Comparison of ENCODE assay signal across 8 cellular contexts in genomic region chr19:1863308-1863637, GRCh38. TPM values are rescaled to one million over a fixed set of nuclear protein-coding genes. Genes with fewer than 3 reads are reported as not detected.
DNase-seq lines count a peak whose midpoint lies in the region; ATAC-seq and TF ChIP-seq lines count a peak whose summit lies in the region.

KLF16 (minus strand) TSS chr19:1863579; CDS start chr19:1863497, 82 bp downstream.

- peak within 1 kb of the TSS; percentile 31 for H3K4me3 ChIP-seq in mucosa of stomach (ENCODE audit: low read length)

- H3K27ac Mint-ChIP-seq in chondrocyte (ENCODE audit: unreplicated experiment): peak within 1 kb of the TSS; percentile 87

- peaks cover 44% of the 10 kb centered on the region for H3K4me1 ChIP-seq in mucosa of stomach (ENCODE audit: control insufficient read depth, insufficient read depth, low read length)

- DNase-seq in GM03348 (ENCODE audit: low spot score): peak; percentile 24
- no peak for DNase-seq in HT1080 (ENCODE audit: low read depth)
- DNase-seq in chondrocyte (ENCODE audit: low spot score): no peak
- DNase-seq in AML-193 (lab: John Stamatoyannopoulos, UW): no peak
- DNase-seq in stimulated activated naive CD4-positive, alpha-beta T cell (lab: John Stamatoyannopoulos, UW): no peak

- H3K27me3 ChIP-seq in mucosa of stomach (ENCODE audit: control insufficient read depth, insufficient read depth, low read length): no peaks in the 10 kb centered on the region

- H3K4me1 Mint-ChIP-seq in chondrocyte (ENCODE audit: low read depth): peaks cover 32% of the 10 kb centered on the region

- no peaks in the 10 kb centered on the region for H3K36me3 ChIP-seq in mucosa of stomach (ENCODE audit: control insufficient read depth, insufficient read depth, low read length)

- ATAC-seq in GM21737 (IDR thresholded peaks at IDR 0.05; ENCODE audit: unreplicated experiment): no peak
- ATAC-seq in HG03571 (IDR thresholded peaks at IDR 0.05; ENCODE audit: unreplicated experiment): no peak

- H3K4me3 Mint-ChIP-seq in chondrocyte (ENCODE audit: unreplicated experiment): peak within 1 kb of the TSS; percentile 88

- H3K27me3 Mint-ChIP-seq in chondrocyte (ENCODE audit: low read depth): no peaks in the 10 kb centered on the region

- no peaks in the 10 kb centered on the region for H3K36me3 Mint-ChIP-seq in chondrocyte (ENCODE audit: low read depth)

- H3K9ac ChIP-seq in mucosa of stomach (ENCODE audit: low read length): peak within 1 kb of the TSS; percentile 71

- TF ChIP-seq CTCF in chondrocyte (IDR thresholded peaks at IDR 0.05): no peak

- no peaks in the 10 kb centered on the region for H3K9me3 ChIP-seq in mucosa of stomach (ENCODE audit: control insufficient read depth, low read length)

- no peaks in the 10 kb centered on the region for H3K9me3 Mint-ChIP-seq in chondrocyte (ENCODE audit: low read depth)

RNA-seq across cellular contexts. Expression of gene KLF16, which starts in this region (rescaled TPM):
- 12.1 and 20.2 TPM in 2 replicates for total RNA-seq in HT1080 (2014; rRNA removed; shearing (Covaris generic))
- 36.7 and 39.5 TPM in 2 replicates for polyA plus RNA-seq in HT1080 (2015; cell fraction: cytosol; rRNA removed)
- 23.1 and 25.5 TPM in 2 replicates for polyA plus RNA-seq in HT1080 (2015; cell fraction: nucleus; rRNA removed)
- 25.0 to 38.9 TPM (median 38.9 TPM) in 3 replicates for total RNA-seq in chondrocyte
